In the genomic region with DNA sequence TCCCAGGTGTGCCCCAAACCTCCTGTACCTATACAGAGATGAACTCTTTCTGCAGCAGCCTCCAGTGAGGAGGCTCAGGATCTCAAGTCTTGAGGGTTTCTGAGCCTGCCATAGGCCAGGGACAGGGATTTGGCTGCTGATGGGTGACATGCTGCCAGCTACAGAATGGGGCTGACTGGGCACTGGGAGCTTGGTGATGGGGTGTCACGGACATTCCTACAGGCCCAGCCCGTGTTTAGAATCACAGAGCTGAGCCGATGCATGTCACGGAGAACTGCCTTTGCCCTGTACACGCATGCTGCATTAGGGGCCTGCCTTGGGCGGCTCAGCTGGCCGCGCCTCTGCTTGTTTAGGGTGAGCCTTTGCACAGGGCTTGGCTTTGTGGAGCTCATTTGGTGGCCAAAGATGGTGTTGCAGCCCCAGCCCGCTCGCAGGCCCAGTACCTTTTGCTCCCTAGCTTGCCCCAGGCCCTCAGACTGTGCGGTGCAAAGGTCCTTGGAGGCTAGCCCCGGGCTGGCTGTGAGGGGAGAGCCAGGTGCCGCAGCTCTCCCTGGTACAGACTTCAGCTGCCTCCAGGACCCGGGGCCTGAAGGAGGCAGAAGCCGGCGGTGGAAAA, we compare ENCODE assay signal across 10 cellular contexts.
DNase-seq lines count a peak whose midpoint lies in the region; ATAC-seq and TF ChIP-seq lines count a peak whose summit lies in the region.
"Had no signal": no experiment of that assay in that cellular context is flagged by ENCODE, and none has a peak within 500 bp of the region (broad histone marks: within the 10 kb centered on the region; RNA-seq: fewer than 3 reads in every experiment).

No MANE protein-coding gene starts in this region.

- no peak for ATAC-seq in effector memory CD8-positive, alpha-beta T cell (replicated peaks)

- H3K4me1 Mint-ChIP-seq in effector memory CD8-positive, alpha-beta T cell (ENCODE audit: low read depth in 2 of 2), result peaks cover 0 to 4% of the 10 kb centered on the region in 2 donors

- TF ChIP-seq CTCF in suprapubic skin (IDR thresholded peaks at IDR 0.05), result no peak

- TF ChIP-seq POLR2A in suprapubic skin (IDR thresholded peaks at IDR 0.05), result no peak

- H3K4me1 ChIP-seq in suprapubic skin, result peaks cover 18% of the 10 kb centered on the region

- 55% methylated on average over 4 of the region's 16 CpGs for WGBS in suprapubic skin

- H3K36me3 Mint-ChIP-seq in effector memory CD8-positive, alpha-beta T cell (ENCODE audit: insufficient read depth), result no peaks in the 10 kb centered on the region
- H3K36me3 Mint-ChIP-seq: activated naive CD4-positive, alpha-beta T cell treated with anti-CD3 and anti-CD28 coated beads, Interleukin-2, amount 50 U/mL, for 24 hours had no signal

- no peaks in the 10 kb centered on the region for H3K9me3 ChIP-seq in suprapubic skin

- H3K9me3 Mint-ChIP-seq in effector memory CD8-positive, alpha-beta T cell, result no peaks in the 10 kb centered on the region
- H3K9me3 Mint-ChIP-seq: activated naive CD4-positive, alpha-beta T cell treated with anti-CD3 and anti-CD28 coated beads, Interleukin-2, amount 50 U/mL, for 24 hours had no signal

- peaks cover 15% of the 10 kb centered on the region for H3K36me3 ChIP-seq in suprapubic skin

- no peak overlapping the region for H3K27ac Mint-ChIP-seq in effector memory CD8-positive, alpha-beta T cell
- H3K27ac Mint-ChIP-seq: activated naive CD4-positive, alpha-beta T cell treated with anti-CD3 and anti-CD28 coated beads, Interleukin-2, amount 50 U/mL, for 24 hours had no signal

- no peak overlapping the region for H3K4me3 Mint-ChIP-seq in effector memory CD8-positive, alpha-beta T cell
- H3K4me3 Mint-ChIP-seq: activated naive CD4-positive, alpha-beta T cell treated with anti-CD3 and anti-CD28 coated beads, Interleukin-2, amount 50 U/mL, for 24 hours had no signal

- H3K27me3 ChIP-seq in suprapubic skin, result no peaks in the 10 kb centered on the region

- TF ChIP-seq EP300 in suprapubic skin (IDR thresholded peaks at IDR 0.05), result no peak

- peak; percentile 68 for DNase-seq in NCI-H2227 (lab: John Stamatoyannopoulos, UW; ENCODE audit: unreplicated experiment)
- DNase-seq in NCI-H2227 treated with DMSO at 0.1 percent for 48 hours (lab: John Stamatoyannopoulos, UW), result no peak
- DNase-seq in cerebellar cortex (ENCODE audit: low spot score), result peak; percentile 60
- DNase-seq in left kidney (ENCODE audit: low read depth, low spot score), result peak; percentile 80
- DNase-seq in suprapubic skin (ENCODE audit: low spot score in 2 of 2), result no peak
- DNase-seq in HUDEP-2 (lab: John Stamatoyannopoulos, UW; ENCODE audit: unreplicated experiment in 76 of 76), result no peak
- DNase-seq in effector memory CD8-positive, alpha-beta T cell, result no peak
- no peak for DNase-seq in activated effector memory CD4-positive, alpha-beta T cell treated with anti-CD3 and anti-CD28 coated beads, Interleukin-2, amount 50 U/mL, for 16 hours
- DNase-seq: MM.1S had no signal

- peak overlapping the region; percentile 50 for H3K4me3 ChIP-seq in suprapubic skin

- peaks cover 82 to 97% of the 10 kb centered on the region in 2 donors for H3K27me3 Mint-ChIP-seq in effector memory CD8-positive, alpha-beta T cell

- no peak overlapping the region for H3K27ac ChIP-seq in suprapubic skin

Comparison
In these comparisons a context has a peak if more than half of its experiments do, and no peak if none do; other contexts are left out.
1. DNase-seq: peak in NCI-H2227 (single experiment), cerebellar cortex (single experiment) and left kidney (single experiment); none in NCI-H2227 treated with DMSO at 0.1 percent for 48 hours (single experiment), suprapubic skin (0 of 2), HUDEP-2 (0 of 76), effector memory CD8-positive, alpha-beta T cell (0 of 3) and activated effector memory CD4-positive, alpha-beta T cell treated with anti-CD3 and anti-CD28 coated beads, Interleukin-2, amount 50 U/mL, for 16 hours (single experiment).